In genomic region chr19:29576761-29577661, GRCh38 we compare ENCODE assay signal across 9 cellular contexts. TPM values are rescaled to one million over a fixed set of nuclear protein-coding genes. Genes with fewer than 3 reads are reported as not detected.
DNase-seq lines count a peak whose midpoint lies in the region; ATAC-seq and TF ChIP-seq lines count a peak whose summit lies in the region.
"Had no signal": no experiment of that assay in that cellular context is flagged by ENCODE, and none has a peak within 500 bp of the region (broad histone marks: within the 10 kb centered on the region; RNA-seq: fewer than 3 reads in every experiment).

No MANE protein-coding gene starts in this region.

- peaks cover 27% of the 10 kb centered on the region for H3K4me1 Mint-ChIP-seq in activated T-cell treated with anti-CD3 and anti-CD28 coated beads, Interleukin-2, amount 50 U/mL, for 24 hours (ENCODE audit: low read depth)

- WGBS in stomach, 5 donors: 56 to 68% (median 61%) methylated on average over 14 to 16 of the region's 16 CpGs

- peak; percentile 51 for DNase-seq in activated T-cell treated with anti-CD3 and anti-CD28 coated beads, Interleukin-2, amount 50 U/mL, for 24 hours
- DNase-seq in stimulated activated CD4-positive, alpha-beta T cell treated with anti-CD3 and anti-CD28 coated beads, Interleukin-12 subunit alpha, Interleukin-12 subunit beta, amount 100 ng/mL, for 4 hours: peak; percentile 10
- DNase-seq in GF-D8 (lab: John Stamatoyannopoulos, UW) (no peak), DMS 273 (lab: John Stamatoyannopoulos, UW; ENCODE audit: unreplicated experiment) (no peak), stomach (no peak)

- peaks cover 0 to 82% (median 5%) of the 10 kb centered on the region in 3 donors for H3K27me3 ChIP-seq in stomach

- no peak overlapping the region for H3K27ac ChIP-seq in stomach

- no peak for TF ChIP-seq POLR2A in stomach (IDR thresholded peaks at IDR 0.05)

- intact Hi-C loops in stomach (cut with DNase I; ENCODE audit: low total_unique reads): no loop called here

- peak overlapping the region; percentile 26 for H3K4me3 Mint-ChIP-seq in activated T-cell treated with anti-CD3 and anti-CD28 coated beads, Interleukin-2, amount 50 U/mL, for 24 hours
- H3K4me3 Mint-ChIP-seq: mesothelial cell of epicardium had no signal

- H3K27ac Mint-ChIP-seq in activated T-cell treated with anti-CD3 and anti-CD28 coated beads, Interleukin-2, amount 50 U/mL, for 24 hours: peak overlapping the region; percentile 13
- H3K27ac Mint-ChIP-seq: mesothelial cell of epicardium had no signal

- H3K9me3 ChIP-seq in stomach: peaks cover 0 to 8% (median 7%) of the 10 kb centered on the region in 4 donors

- peaks cover 78% of the 10 kb centered on the region for H3K27me3 Mint-ChIP-seq in activated T-cell treated with anti-CD3 and anti-CD28 coated beads, Interleukin-2, amount 50 U/mL, for 24 hours

- H3K4me1 ChIP-seq in stomach: no peaks in the 10 kb centered on the region

- TF ChIP-seq EP300 in stomach (IDR thresholded peaks at IDR 0.05): no peak

- peak; percentile 85 for ATAC-seq in GM18868 (IDR thresholded peaks at IDR 0.05; ENCODE audit: unreplicated experiment)
- ATAC-seq in HG02798 (IDR thresholded peaks at IDR 0.05; ENCODE audit: poor library complexity, unreplicated experiment): peak; percentile 50
- no peak for ATAC-seq in HG02588 (IDR thresholded peaks at IDR 0.05; ENCODE audit: unreplicated experiment)

- no peaks in the 10 kb centered on the region for H3K36me3 Mint-ChIP-seq in activated T-cell treated with anti-CD3 and anti-CD28 coated beads, Interleukin-2, amount 50 U/mL, for 24 hours (ENCODE audit: low read depth)
- H3K36me3 Mint-ChIP-seq: mesothelial cell of epicardium had no signal

- no peak for TF ChIP-seq CTCF in stomach (IDR thresholded peaks at IDR 0.05)

- H3K36me3 ChIP-seq in stomach: no peaks in the 10 kb centered on the region

- no peak overlapping the region for H3K4me3 ChIP-seq in stomach

- H3K9me3 Mint-ChIP-seq in activated T-cell treated with anti-CD3 and anti-CD28 coated beads, Interleukin-2, amount 50 U/mL, for 24 hours: peaks cover 9% of the 10 kb centered on the region

RNA-seq across cellular contexts. Expression of gene POP4, which starts 29.1 kb away (rescaled TPM):
- 100 to 1,000 TPM in 1 of 5 donors, 10 to 100 TPM in 2, 1 to 10 TPM in 2; 2.0 to 162 (median 40.7) TPM for total RNA-seq in stomach
- 100 to 1,000 TPM in 1 of 3 donors, 10 to 100 TPM in 2; 51.3 to 120 (median 83.4) TPM for polyA plus RNA-seq in stomach

RNA-seq across cellular contexts. Expression of gene VSTM2B, which starts 51.2 kb away (rescaled TPM):
- total RNA-seq in stomach: not detected
- not detected for polyA plus RNA-seq in stomach
- total RNA-seq: mesothelial cell of epicardium had no signal

Comparison
In these comparisons a context has a peak if more than half of its experiments do, and no peak if none do; other contexts are left out.
1. DNase-seq: peak in activated T-cell treated with anti-CD3 and anti-CD28 coated beads, Interleukin-2, amount 50 U/mL, for 24 hours (single experiment) and stimulated activated CD4-positive, alpha-beta T cell treated with anti-CD3 and anti-CD28 coated beads, Interleukin-12 subunit alpha, Interleukin-12 subunit beta, amount 100 ng/mL, for 4 hours (single experiment); none in GF-D8 (single experiment), DMS 273 (single experiment) and stomach (single experiment).